ENCODE assay signal across 20 cellular contexts in genomic region chr2:100033976-100034375, GRCh38.
"Had no signal": no experiment of that assay in that cellular context is flagged by ENCODE, and none has a peak within 500 bp of the region (broad histone marks: within the 10 kb centered on the region; RNA-seq: fewer than 3 reads in every experiment).

No MANE protein-coding gene starts in this region.

- H3K9me3 ChIP-seq: esophagus muscularis mucosa, gastrocnemius medialis, left lung, lower lobe of right lung, mucosa of descending colon had no signal

- H3K4me3 ChIP-seq: coronary artery, dorsolateral prefrontal cortex, esophagus muscularis mucosa, gastrocnemius medialis, heart right ventricle, left lung, lower lobe of right lung, mucosa of descending colon had no signal

- H3K27ac Mint-ChIP-seq: mesothelial cell of epicardium had no signal

- H3K4me1 Mint-ChIP-seq: mesothelial cell of epicardium had no signal

- H3K36me3 ChIP-seq: esophagus muscularis mucosa, gastrocnemius medialis, heart right ventricle, left lung, lower lobe of right lung had no signal

- H3K27me3 Mint-ChIP-seq: naive B cell had no signal

- DNase-seq: dermis blood vessel endothelial cell; dorsolateral prefrontal cortex; effector CD4-positive, alpha-beta T cell; effector memory CD4-positive, alpha-beta T cell; foreskin melanocyte; gastrocnemius medialis; glutamatergic neuron; head of caudate nucleus; heart right ventricle; hippocampal formation; left cardiac atrium; left lung; left ventricle myocardium superior; lower lobe of right lung; mesenchymal stem cell; mucosa of descending colon; naive B cell had no signal

- H3K4me1 ChIP-seq: esophagus muscularis mucosa, gastrocnemius medialis had no signal

- H3K4me3 Mint-ChIP-seq: mesothelial cell of epicardium had no signal

- H3K27ac ChIP-seq: coronary artery, dorsolateral prefrontal cortex, esophagus muscularis mucosa, gastrocnemius medialis, heart right ventricle, left lung, lower lobe of right lung had no signal

- H3K36me3 Mint-ChIP-seq: mesothelial cell of epicardium had no signal

- H3K27me3 ChIP-seq: dorsolateral prefrontal cortex, esophagus muscularis mucosa, gastrocnemius medialis, heart right ventricle, left lung had no signal
